ENCODE assay signal across 16 cellular contexts in the genomic region with DNA sequence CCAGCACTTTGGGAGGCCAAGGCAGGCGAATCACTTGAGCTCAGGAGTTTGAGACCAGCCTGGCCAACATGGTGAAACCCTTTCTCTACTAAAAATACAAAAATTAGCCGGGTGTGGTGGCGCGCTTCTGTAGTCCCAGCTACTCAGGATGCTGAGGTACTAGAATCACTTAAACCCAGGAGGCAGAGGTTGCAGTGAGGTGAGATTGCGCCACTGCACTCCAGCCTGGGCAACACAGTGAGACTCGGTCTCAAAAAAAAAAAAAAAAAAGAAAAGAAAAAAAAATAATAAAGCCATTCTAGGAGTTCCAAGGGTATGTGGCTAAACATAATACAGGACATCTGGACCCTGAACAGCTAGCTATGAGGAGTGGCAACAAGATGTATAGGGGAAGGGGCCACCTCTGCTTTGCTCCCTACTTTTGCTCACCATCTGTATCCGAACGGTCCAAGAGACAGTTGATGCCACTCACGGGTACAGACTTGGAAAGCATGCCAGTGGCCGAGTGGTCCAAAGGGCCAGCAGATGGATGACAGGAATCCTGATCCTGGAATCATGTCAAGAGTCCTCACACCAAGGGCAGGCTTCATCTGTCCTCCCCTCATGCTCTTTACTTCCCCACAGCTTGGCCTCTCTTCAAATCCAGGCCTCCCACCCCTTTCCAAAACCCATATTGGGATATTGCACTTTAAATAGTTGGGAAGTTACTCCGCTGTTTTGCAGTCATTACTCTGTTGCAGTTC. TPM values are rescaled to one million over a fixed set of nuclear protein-coding genes. Genes with fewer than 3 reads are reported as not detected.
"Had no signal": no experiment of that assay in that cellular context is flagged by ENCODE, and none has a peak within 500 bp of the region (broad histone marks: within the 10 kb centered on the region; RNA-seq: fewer than 3 reads in every experiment).

No MANE protein-coding gene starts in this region.

RNA-seq across cellular contexts. Expression of a gene that starts 43.6 kb away (rescaled TPM):
- total RNA-seq: activated CD4-positive, alpha-beta T cell treated with anti-CD3 and anti-CD28 coated beads, Interleukin-2, amount 10 ng/mL, durations not matched to agents 7 days and 5 days; activated CD8-positive, alpha-beta memory T cell treated with anti-CD3 and anti-CD28 coated beads, Interleukin-2, amount 10 ng/mL, durations not matched to agents 7 days and 5 days; activated CD8-positive, alpha-beta T cell treated with anti-CD3 and anti-CD28 coated beads for 36 hours; dorsolateral prefrontal cortex; endothelial cell of umbilical vein; esophagus mucosa; gastrocnemius medialis; left cardiac atrium; lower leg skin; neural crest cell; omental fat pad; psoas muscle; right atrium auricular region; tibial nerve; urinary bladder had no signal
- polyA plus RNA-seq: cardiac muscle cell, endothelial cell of umbilical vein, psoas muscle had no signal
